28 cellular contexts compared by ENCODE assay signal in genomic region chr3:18630295-18630694, GRCh38.
"Had no signal": no experiment of that assay in that cellular context is flagged by ENCODE, and none has a peak within 500 bp of the region (broad histone marks: within the 10 kb centered on the region; RNA-seq: fewer than 3 reads in every experiment).

No MANE protein-coding gene starts in this region.

- H3K4me1 Mint-ChIP-seq: nephron; neural crest cell; stimulated activated memory B cell treated with anti-CD40 and anti-IgM and Interleukin-4, amounts not matched to agents 10 μg/mL and 1 μg/mL and 100 μg/mL, for 72 hours had no signal

- H3K27ac Mint-ChIP-seq: immature natural killer cell; naive thymus-derived CD8-positive, alpha-beta T cell; nephron; stimulated activated memory B cell treated with anti-CD40 and anti-IgM and Interleukin-4, amounts not matched to agents 10 μg/mL and 1 μg/mL and 100 μg/mL, for 72 hours; stimulated activated naive CD8-positive, alpha-beta T cell treated with anti-CD3 and anti-CD28 coated beads, Interleukin-15, amount 100 ng/mL, for 72 hours; type B pancreatic cell had no signal

- H3K36me3 Mint-ChIP-seq: stimulated activated memory B cell treated with anti-CD40 and anti-IgM and Interleukin-4, amounts not matched to agents 10 μg/mL and 1 μg/mL and 100 μg/mL, for 72 hours; type B pancreatic cell had no signal

- H3K9me3 Mint-ChIP-seq: immature natural killer cell, nephron, neural crest cell, type B pancreatic cell had no signal

- H3K4me3 Mint-ChIP-seq: immature natural killer cell; naive thymus-derived CD8-positive, alpha-beta T cell; nephron; neural crest cell; stimulated activated memory B cell treated with anti-CD40 and anti-IgM and Interleukin-4, amounts not matched to agents 10 μg/mL and 1 μg/mL and 100 μg/mL, for 72 hours; stimulated activated naive CD8-positive, alpha-beta T cell treated with anti-CD3 and anti-CD28 coated beads, Interleukin-15, amount 100 ng/mL, for 72 hours; type B pancreatic cell had no signal

- ATAC-seq: left colon; left lung; lower lobe of right lung; naive thymus-derived CD8-positive, alpha-beta T cell; pancreas; right cardiac atrium; stimulated activated memory B cell treated with anti-CD40 and anti-IgM and Interleukin-4, amounts not matched to agents 10 μg/mL and 1 μg/mL and 100 μg/mL, for 72 hours; stimulated activated naive CD8-positive, alpha-beta T cell treated with anti-CD3 and anti-CD28 coated beads, Interleukin-15, amount 100 ng/mL, for 72 hours had no signal

- DNase-seq: hypothalamus; immature natural killer cell; kidney; left colon; left lung; lower lobe of right lung; mammary epithelial cell; mesenchymal stem cell; naive thymus-derived CD8-positive, alpha-beta T cell; nucleus accumbens; pancreas; posterior cingulate gyrus; retina; right cardiac atrium; sigmoid colon; small intestine; spleen; stimulated activated CD4-positive, alpha-beta T cell treated with anti-CD3 and anti-CD28 coated beads, Interleukin-4, amount 100 ng/mL, for 24 hours; stimulated activated naive CD4-positive, alpha-beta T cell treated with Interleukin-2 at 50 U/mL for 16 hours; stimulated activated naive CD8-positive, alpha-beta T cell treated with anti-CD3 and anti-CD28 coated beads, Interleukin-15, amount 100 ng/mL, for 72 hours; substantia nigra had no signal

- H3K9me3 ChIP-seq: left lung, lower lobe of right lung, pancreas, prostate gland, sigmoid colon, tibial nerve, vagina had no signal

- H3K27me3 Mint-ChIP-seq: stimulated activated naive CD8-positive, alpha-beta T cell treated with anti-CD3 and anti-CD28 coated beads, Interleukin-15, amount 100 ng/mL, for 72 hours; type B pancreatic cell had no signal
